Comparison of ENCODE assay signal across 1 cellular context in the genomic region with DNA sequence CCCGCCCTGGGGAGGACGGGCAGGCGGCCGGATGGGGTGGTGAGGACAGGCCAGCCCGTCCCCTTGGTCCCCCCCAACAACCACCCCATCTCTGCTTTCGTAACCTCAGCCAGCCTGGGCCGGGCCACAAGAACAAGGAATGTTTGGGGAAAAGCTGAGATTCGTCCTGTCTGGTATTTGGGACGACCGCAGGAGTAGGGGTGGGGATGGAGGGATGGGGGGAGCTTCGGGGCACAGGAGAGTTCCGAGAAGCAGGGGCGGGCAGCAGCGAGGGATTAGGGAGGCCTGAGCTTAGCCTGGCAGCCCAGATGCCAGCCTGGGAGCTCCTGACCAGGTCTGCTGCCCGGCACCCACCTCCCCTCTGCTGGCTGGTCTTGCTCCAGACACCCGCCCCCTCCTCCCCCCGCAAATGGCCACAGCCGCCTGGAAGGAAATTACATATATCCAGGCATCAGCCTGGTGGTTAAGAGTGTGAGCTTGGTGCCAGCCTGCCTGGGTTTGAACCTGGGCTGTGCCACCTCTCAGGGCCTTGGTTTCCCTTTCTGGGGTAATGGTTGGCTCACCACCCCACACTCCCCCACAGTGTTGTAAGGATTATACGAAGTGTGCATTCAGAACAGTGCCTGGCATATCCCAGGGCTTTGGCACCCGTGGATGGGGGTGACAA.
TF ChIP-seq lines count a peak whose summit lies in the region.

A gene with protein sequence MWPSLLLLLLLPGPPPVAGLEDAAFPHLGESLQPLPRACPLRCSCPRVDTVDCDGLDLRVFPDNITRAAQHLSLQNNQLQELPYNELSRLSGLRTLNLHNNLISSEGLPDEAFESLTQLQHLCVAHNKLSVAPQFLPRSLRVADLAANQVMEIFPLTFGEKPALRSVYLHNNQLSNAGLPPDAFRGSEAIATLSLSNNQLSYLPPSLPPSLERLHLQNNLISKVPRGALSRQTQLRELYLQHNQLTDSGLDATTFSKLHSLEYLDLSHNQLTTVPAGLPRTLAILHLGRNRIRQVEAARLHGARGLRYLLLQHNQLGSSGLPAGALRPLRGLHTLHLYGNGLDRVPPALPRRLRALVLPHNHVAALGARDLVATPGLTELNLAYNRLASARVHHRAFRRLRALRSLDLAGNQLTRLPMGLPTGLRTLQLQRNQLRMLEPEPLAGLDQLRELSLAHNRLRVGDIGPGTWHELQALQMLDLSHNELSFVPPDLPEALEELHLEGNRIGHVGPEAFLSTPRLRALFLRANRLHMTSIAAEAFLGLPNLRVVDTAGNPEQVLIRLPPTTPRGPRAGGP (minus strand): TSS at position 57 of the 667 bp plus-strand sequence. CDS start 236 bp downstream, outside the sequence.

TF ChIP-seq in K562, 482 proteins besides CTCF, POLR2A, EP300 and RAD21:
- TF ChIP-seq, protein P1, sequence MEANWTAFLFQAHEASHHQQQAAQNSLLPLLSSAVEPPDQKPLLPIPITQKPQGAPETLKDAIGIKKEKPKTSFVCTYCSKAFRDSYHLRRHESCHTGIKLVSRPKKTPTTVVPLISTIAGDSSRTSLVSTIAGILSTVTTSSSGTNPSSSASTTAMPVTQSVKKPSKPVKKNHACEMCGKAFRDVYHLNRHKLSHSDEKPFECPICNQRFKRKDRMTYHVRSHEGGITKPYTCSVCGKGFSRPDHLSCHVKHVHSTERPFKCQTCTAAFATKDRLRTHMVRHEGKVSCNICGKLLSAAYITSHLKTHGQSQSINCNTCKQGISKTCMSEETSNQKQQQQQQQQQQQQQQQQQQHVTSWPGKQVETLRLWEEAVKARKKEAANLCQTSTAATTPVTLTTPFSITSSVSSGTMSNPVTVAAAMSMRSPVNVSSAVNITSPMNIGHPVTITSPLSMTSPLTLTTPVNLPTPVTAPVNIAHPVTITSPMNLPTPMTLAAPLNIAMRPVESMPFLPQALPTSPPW (CRISPR knock-in tag; IDR thresholded peaks at IDR 0.05): peak; percentile 23; the same call in 1 of the 2 replicates
- no peak for TF ChIP-seq ZNF707 (CRISPR knock-in tag; conservative IDR thresholded peaks at IDR 0.05)
TF ChIP-seq in K562: peak in this region for 1.
